ENCODE assay signal across 8 cellular contexts in genomic region chr15:99058421-99058870, GRCh38. TPM values are rescaled to one million over a fixed set of nuclear protein-coding genes. Genes with fewer than 3 reads are reported as not detected.
A peak's percentile ranks its signal among the peaks of the same experiment; 100 is the strongest.
DNase-seq lines count a peak whose midpoint lies in the region; ATAC-seq and TF ChIP-seq lines count a peak whose summit lies in the region.

No MANE protein-coding gene starts in this region.

- no peaks in the 10 kb centered on the region for H3K79me2 ChIP-seq in mesendoderm (ENCODE audit: control insufficient read depth, insufficient read depth, low read length)

- no peak for TF ChIP-seq CTCF in vagina (IDR thresholded peaks at IDR 0.05)

- peaks cover 3% of the 10 kb centered on the region for H3K4me1 ChIP-seq in mesendoderm (ENCODE audit: control insufficient read depth, low read depth, low read length)
- H3K4me1 ChIP-seq in vagina = peaks cover 3% of the 10 kb centered on the region

- no peak overlapping the region for H2BK5ac ChIP-seq in mesendoderm (ENCODE audit: low read length)

- TF ChIP-seq POLR2A in vagina (IDR thresholded peaks at IDR 0.05) = no peak

- peak overlapping the region; percentile 2 for H3K4me2 ChIP-seq in mesendoderm (ENCODE audit: low read length)

- H3K27ac ChIP-seq in caudate nucleus (ENCODE audit: low read depth, low read length) (peak overlapping the region; percentile 26), mesendoderm (ENCODE audit: low read depth, low read length) (no peak overlapping the region), vagina (peak overlapping the region; percentile 63), substantia nigra (ENCODE audit: low read depth, low read length, poor library complexity, severe bottlenecking) (no peak overlapping the region)

- peak; percentile 20 for ATAC-seq in Right ventricle myocardium superior (ENCODE audit: poor library complexity)

- peak overlapping the region; percentile 4 for H3K9ac ChIP-seq in mesendoderm (ENCODE audit: low read length)

- H3K18ac ChIP-seq in mesendoderm (ENCODE audit: low read length) = no peak overlapping the region

- no peaks in the 10 kb centered on the region for H3K79me1 ChIP-seq in mesendoderm (ENCODE audit: low read length)

- H2AK5ac ChIP-seq in mesendoderm (ENCODE audit: low read length) = no peak overlapping the region

- H3K27me3 ChIP-seq in mesendoderm (ENCODE audit: insufficient read depth, low read length, poor library complexity) (no peaks in the 10 kb centered on the region), vagina (no peaks in the 10 kb centered on the region)

- H2BK15ac ChIP-seq in mesendoderm (replicated peaks; ENCODE audit: low read depth) = no peak overlapping the region

- intact Hi-C loops in Right ventricle myocardium superior (cut with DNase I) = loop anchor here (5.0 to 10.0 kb wide), 3 partner anchors 106 to 414 kb away; partner anchors contain the start of gene IGF1R
- intact Hi-C loops in cardiac septum (cut with DNase I) = loop anchor here (1.0 to 5.0 kb wide), 6 partner anchors 104 to 411 kb away; partner anchors contain the start of gene IGF1R
- intact Hi-C loops in vagina (cut with DNase I) = loop anchor here (10.0 kb wide), 1 partner anchor 404 kb away; no protein-coding TSS in a partner anchor

- H3K36me3 ChIP-seq in mesendoderm (ENCODE audit: control insufficient read depth, insufficient read depth, low read length) (no peaks in the 10 kb centered on the region), vagina (no peaks in the 10 kb centered on the region)

- H4K5ac ChIP-seq in mesendoderm (ENCODE audit: low read length) = no peak overlapping the region

- H3K4me3 ChIP-seq in mesendoderm (ENCODE audit: low read length) (no peak overlapping the region), vagina (peak overlapping the region; percentile 44 to 69)

- H2BK120ac ChIP-seq in mesendoderm (ENCODE audit: low read depth, low read length) = no peak overlapping the region

- no peak overlapping the region for H4K8ac ChIP-seq in mesendoderm (ENCODE audit: low read depth, low read length)

- WGBS in mesendoderm (ENCODE audit: extremely low coverage, insufficient coverage, low lambda C conversion rate) = no CpG with 5 or more reads among the region's 27 CpGs

- no peaks in the 10 kb centered on the region for H3K9me3 ChIP-seq in vagina

- H3K4ac ChIP-seq in mesendoderm (ENCODE audit: low read depth, low read length) = no peak overlapping the region

- DNase-seq in Right ventricle myocardium superior (no peak), cardiac septum (ENCODE audit: low spot score) (no peak), caudate nucleus (lab: John Stamatoyannopoulos, UW) (peak in 4 of 61 donors; percentile 41 to 60 (median 44)), mesendoderm (no peak), vagina (ENCODE audit: extremely low spot score in 2 of 2) (no peak), NCI-H1694 (lab: John Stamatoyannopoulos, UW) (no peak), D341Med (ENCODE audit: low spot score) (no peak), substantia nigra (lab: John Stamatoyannopoulos, UW) (no peak)

- peak overlapping the region; percentile 34 for H3K56ac ChIP-seq in mesendoderm (ENCODE audit: low read length)

- H3K23ac ChIP-seq in mesendoderm (ENCODE audit: low read length) = peak overlapping the region; percentile 9

RNA-seq across cellular contexts. Expression of gene SYNM, which starts 46.4 kb away (rescaled TPM):
- total RNA-seq in Right ventricle myocardium superior (295 TPM), cardiac septum (395 TPM), vagina (62.6 TPM)
- polyA plus RNA-seq in mesendoderm (2013, experiment 1 of 2) = 1.8 TPM
- 1.8 TPM for polyA plus RNA-seq in mesendoderm (2013, experiment 2 of 2)

RNA-seq across cellular contexts. Expression of gene PGPEP1L, which starts 50.9 kb away (rescaled TPM):
- total RNA-seq in Right ventricle myocardium superior = 0.38 TPM
- total RNA-seq in cardiac septum = 2.5 TPM
- polyA plus RNA-seq in mesendoderm (2013, experiment 1 of 2) = 0.07 TPM
- 0.06 TPM for polyA plus RNA-seq in mesendoderm (2013, experiment 2 of 2)
- not detected for total RNA-seq in vagina

Comparison
In these comparisons a context has a peak if more than half of its experiments do, and no peak if none do; other contexts are left out.
1. H3K27ac ChIP-seq: peak in caudate nucleus (single experiment) and vagina (single experiment); none in mesendoderm (single experiment) and substantia nigra (single experiment).